Comparison of ENCODE assay signal across 26 cellular contexts in genomic region chr10:130647341-130647740, GRCh38.
"Had no signal": no experiment of that assay in that cellular context is flagged by ENCODE, and none has a peak within 500 bp of the region (broad histone marks: within the 10 kb centered on the region; RNA-seq: fewer than 3 reads in every experiment).

No MANE protein-coding gene starts in this region.

- ATAC-seq: activated CD4-positive, CD25-positive, alpha-beta regulatory T cell treated with anti-CD3 and anti-CD28 coated beads, Interleukin-2, amount 50 U/mL, for 24 hours; activated CD8-positive, alpha-beta T cell treated with anti-CD3 and anti-CD28 coated beads for 36 hours; activated T-cell treated with anti-CD3 and anti-CD28 coated beads, Interleukin-2, amount 50 U/mL, for 4 hours; activated T-helper 17 cell treated with anti-CD3 and anti-CD28 coated beads, Interleukin-2, amount 50 U/mL, for 72 hours; gastroesophageal sphincter; T-helper 17 cell had no signal

- H3K4me3 ChIP-seq: coronary artery, dorsolateral prefrontal cortex, esophagus squamous epithelium, gastroesophageal sphincter had no signal

- H3K36me3 ChIP-seq: brain microvascular endothelial cell, esophagus squamous epithelium, gastroesophageal sphincter had no signal

- H3K4me1 ChIP-seq: esophagus squamous epithelium, gastroesophageal sphincter had no signal

- H3K27me3 ChIP-seq: brain microvascular endothelial cell, esophagus squamous epithelium had no signal

- H3K9me3 ChIP-seq: esophagus squamous epithelium had no signal

- DNase-seq: activated B cell treated with CpG ODN at 0.5 μM for 24 hours; activated CD4-positive, alpha-beta T cell treated with anti-CD3 and anti-CD28 coated beads for 48 hours; activated CD4-positive, alpha-beta T cell treated with anti-CD3 and anti-CD28 coated beads, Interleukin-2, amount 50 U/mL, for 1 hour; activated CD4-positive, alpha-beta T cell treated with anti-CD3 and anti-CD28 coated beads, Interleukin-2, amount 50 U/mL, for 48 hours; activated CD8-positive, alpha-beta memory T cell treated with anti-CD3 and anti-CD28 coated beads for 24 hours; activated CD8-positive, alpha-beta T cell treated with anti-CD3 and anti-CD28 coated beads for 36 hours; activated effector memory CD4-positive, alpha-beta T cell treated with Interleukin-2 at 50 U/mL for 16 hours; activated gamma-delta T cell treated with Interleukin-2 at 50 U/mL for 16 hours; activated naive CD4-positive, alpha-beta T cell treated with anti-CD3 and anti-CD28 coated beads, Interleukin-2, amount 50 U/mL, for 16 hours; activated naive CD4-positive, alpha-beta T cell treated with Interleukin-2 at 50 U/mL for 16 hours; activated T-cell treated with anti-CD3 and anti-CD28 coated beads, Interleukin-2, amount 50 U/mL, for 4 hours; amniotic stem cell; anterior cingulate cortex; brain microvascular endothelial cell; dorsolateral prefrontal cortex; effector memory CD4-positive, alpha-beta T cell; erythroblast; esophagus squamous epithelium; foreskin melanocyte; T-helper 1 cell; T-helper 17 cell had no signal

- H3K27ac ChIP-seq: brain microvascular endothelial cell, coronary artery, dorsolateral prefrontal cortex, esophagus squamous epithelium, gastroesophageal sphincter, VCaP had no signal
